In the genomic region with DNA sequence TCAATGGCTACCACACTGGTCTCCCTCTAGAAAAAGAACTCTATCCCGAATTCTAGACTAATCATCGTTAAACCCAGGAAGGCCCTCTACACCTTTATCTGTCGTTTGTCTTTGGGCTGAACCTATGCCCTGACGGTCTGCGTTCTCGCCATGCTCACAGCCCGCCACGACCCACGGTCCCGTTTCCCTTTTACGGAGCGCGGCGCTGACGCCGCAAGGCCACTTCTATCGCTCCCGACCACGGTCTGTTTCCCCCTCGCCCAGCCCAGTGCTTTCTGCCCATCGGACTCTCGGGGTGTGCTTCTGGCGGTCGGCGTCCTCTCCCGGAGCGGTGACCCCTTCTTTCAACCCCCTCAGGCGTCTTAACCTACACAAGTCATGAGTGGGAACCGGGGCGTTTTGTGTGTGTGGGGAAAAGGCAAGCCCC, we compare ENCODE assay signal across 1 cellular context.
TF ChIP-seq lines count a peak whose summit lies in the region.

No MANE protein-coding gene starts in this region.

TF ChIP-seq in HepG2, 621 proteins besides CTCF, POLR2A, EP300 and RAD21 (continued from another document):
- TF ChIP-seq, protein P1, sequence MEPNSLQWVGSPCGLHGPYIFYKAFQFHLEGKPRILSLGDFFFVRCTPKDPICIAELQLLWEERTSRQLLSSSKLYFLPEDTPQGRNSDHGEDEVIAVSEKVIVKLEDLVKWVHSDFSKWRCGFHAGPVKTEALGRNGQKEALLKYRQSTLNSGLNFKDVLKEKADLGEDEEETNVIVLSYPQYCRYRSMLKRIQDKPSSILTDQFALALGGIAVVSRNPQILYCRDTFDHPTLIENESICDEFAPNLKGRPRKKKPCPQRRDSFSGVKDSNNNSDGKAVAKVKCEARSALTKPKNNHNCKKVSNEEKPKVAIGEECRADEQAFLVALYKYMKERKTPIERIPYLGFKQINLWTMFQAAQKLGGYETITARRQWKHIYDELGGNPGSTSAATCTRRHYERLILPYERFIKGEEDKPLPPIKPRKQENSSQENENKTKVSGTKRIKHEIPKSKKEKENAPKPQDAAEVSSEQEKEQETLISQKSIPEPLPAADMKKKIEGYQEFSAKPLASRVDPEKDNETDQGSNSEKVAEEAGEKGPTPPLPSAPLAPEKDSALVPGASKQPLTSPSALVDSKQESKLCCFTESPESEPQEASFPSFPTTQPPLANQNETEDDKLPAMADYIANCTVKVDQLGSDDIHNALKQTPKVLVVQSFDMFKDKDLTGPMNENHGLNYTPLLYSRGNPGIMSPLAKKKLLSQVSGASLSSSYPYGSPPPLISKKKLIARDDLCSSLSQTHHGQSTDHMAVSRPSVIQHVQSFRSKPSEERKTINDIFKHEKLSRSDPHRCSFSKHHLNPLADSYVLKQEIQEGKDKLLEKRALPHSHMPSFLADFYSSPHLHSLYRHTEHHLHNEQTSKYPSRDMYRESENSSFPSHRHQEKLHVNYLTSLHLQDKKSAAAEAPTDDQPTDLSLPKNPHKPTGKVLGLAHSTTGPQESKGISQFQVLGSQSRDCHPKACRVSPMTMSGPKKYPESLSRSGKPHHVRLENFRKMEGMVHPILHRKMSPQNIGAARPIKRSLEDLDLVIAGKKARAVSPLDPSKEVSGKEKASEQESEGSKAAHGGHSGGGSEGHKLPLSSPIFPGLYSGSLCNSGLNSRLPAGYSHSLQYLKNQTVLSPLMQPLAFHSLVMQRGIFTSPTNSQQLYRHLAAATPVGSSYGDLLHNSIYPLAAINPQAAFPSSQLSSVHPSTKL (CRISPR knock-in tag; IDR thresholded peaks at IDR 0.05), result no peak
- TF ChIP-seq ZNF772 (CRISPR knock-in tag; IDR thresholded peaks at IDR 0.05), result no peak
- TF ChIP-seq ZSCAN9 (CRISPR knock-in tag; IDR thresholded peaks at IDR 0.05; ENCODE audit: borderline replicate concordance), result no peak
- peak; percentile 49; the same call in 1 of the 2 replicates for TF ChIP-seq ZNF317 (CRISPR knock-in tag; IDR thresholded peaks at IDR 0.05)
- TF ChIP-seq, protein P2, sequence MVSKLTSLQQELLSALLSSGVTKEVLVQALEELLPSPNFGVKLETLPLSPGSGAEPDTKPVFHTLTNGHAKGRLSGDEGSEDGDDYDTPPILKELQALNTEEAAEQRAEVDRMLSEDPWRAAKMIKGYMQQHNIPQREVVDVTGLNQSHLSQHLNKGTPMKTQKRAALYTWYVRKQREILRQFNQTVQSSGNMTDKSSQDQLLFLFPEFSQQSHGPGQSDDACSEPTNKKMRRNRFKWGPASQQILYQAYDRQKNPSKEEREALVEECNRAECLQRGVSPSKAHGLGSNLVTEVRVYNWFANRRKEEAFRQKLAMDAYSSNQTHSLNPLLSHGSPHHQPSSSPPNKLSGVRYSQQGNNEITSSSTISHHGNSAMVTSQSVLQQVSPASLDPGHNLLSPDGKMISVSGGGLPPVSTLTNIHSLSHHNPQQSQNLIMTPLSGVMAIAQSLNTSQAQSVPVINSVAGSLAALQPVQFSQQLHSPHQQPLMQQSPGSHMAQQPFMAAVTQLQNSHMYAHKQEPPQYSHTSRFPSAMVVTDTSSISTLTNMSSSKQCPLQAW (CRISPR knock-in tag; IDR thresholded peaks at IDR 0.05), result no peak
- no peak for TF ChIP-seq MYNN (CRISPR knock-in tag; IDR thresholded peaks at IDR 0.05; ENCODE audit: low read depth)
- no peak for TF ChIP-seq SIX1 (CRISPR knock-in tag; IDR thresholded peaks at IDR 0.05; ENCODE audit: borderline replicate concordance)
- no peak; the same call in 1 of the 2 replicates for TF ChIP-seq KMT2A (CRISPR knock-in tag; IDR thresholded peaks at IDR 0.05)
- TF ChIP-seq ZNF761 (CRISPR knock-in tag; conservative IDR thresholded peaks at IDR 0.05), result 0 out of 2 replicates have a peak, but pooled peaks have one; percentile 12
- no peak for TF ChIP-seq ZNF562 (CRISPR knock-in tag; IDR thresholded peaks at IDR 0.05; ENCODE audit: borderline replicate concordance)
- no peak for TF ChIP-seq RXRA (CRISPR knock-in tag; IDR thresholded peaks at IDR 0.05)
- no peak for TF ChIP-seq ZIK1 (CRISPR knock-in tag; IDR thresholded peaks at IDR 0.05; ENCODE audit: borderline replicate concordance, low read depth)
- no peak for TF ChIP-seq SKI (IDR thresholded peaks at IDR 0.05; ENCODE audit: partially characterized antibody)
- TF ChIP-seq, protein P3, sequence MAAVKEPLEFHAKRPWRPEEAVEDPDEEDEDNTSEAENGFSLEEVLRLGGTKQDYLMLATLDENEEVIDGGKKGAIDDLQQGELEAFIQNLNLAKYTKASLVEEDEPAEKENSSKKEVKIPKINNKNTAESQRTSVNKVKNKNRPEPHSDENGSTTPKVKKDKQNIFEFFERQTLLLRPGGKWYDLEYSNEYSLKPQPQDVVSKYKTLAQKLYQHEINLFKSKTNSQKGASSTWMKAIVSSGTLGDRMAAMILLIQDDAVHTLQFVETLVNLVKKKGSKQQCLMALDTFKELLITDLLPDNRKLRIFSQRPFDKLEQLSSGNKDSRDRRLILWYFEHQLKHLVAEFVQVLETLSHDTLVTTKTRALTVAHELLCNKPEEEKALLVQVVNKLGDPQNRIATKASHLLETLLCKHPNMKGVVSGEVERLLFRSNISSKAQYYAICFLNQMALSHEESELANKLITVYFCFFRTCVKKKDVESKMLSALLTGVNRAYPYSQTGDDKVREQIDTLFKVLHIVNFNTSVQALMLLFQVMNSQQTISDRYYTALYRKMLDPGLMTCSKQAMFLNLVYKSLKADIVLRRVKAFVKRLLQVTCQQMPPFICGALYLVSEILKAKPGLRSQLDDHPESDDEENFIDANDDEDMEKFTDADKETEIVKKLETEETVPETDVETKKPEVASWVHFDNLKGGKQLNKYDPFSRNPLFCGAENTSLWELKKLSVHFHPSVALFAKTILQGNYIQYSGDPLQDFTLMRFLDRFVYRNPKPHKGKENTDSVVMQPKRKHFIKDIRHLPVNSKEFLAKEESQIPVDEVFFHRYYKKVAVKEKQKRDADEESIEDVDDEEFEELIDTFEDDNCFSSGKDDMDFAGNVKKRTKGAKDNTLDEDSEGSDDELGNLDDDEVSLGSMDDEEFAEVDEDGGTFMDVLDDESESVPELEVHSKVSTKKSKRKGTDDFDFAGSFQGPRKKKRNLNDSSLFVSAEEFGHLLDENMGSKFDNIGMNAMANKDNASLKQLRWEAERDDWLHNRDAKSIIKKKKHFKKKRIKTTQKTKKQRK (IDR thresholded peaks at IDR 0.05; ENCODE audit: low read length), result no peak
- TF ChIP-seq ZNF138 (CRISPR knock-in tag; IDR thresholded peaks at IDR 0.05; ENCODE audit: low read depth), result 0 out of 2 replicates have a peak, but pooled peaks have one; percentile 16
- TF ChIP-seq, protein P4, sequence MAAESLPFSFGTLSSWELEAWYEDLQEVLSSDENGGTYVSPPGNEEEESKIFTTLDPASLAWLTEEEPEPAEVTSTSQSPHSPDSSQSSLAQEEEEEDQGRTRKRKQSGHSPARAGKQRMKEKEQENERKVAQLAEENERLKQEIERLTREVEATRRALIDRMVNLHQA (CRISPR knock-in tag; IDR thresholded peaks at IDR 0.05), result no peak
- 0 out of 2 replicates have a peak, but pooled peaks have one; percentile 6 for TF ChIP-seq ZNF605 (CRISPR knock-in tag; IDR thresholded peaks at IDR 0.05)
- TF ChIP-seq, protein P5, sequence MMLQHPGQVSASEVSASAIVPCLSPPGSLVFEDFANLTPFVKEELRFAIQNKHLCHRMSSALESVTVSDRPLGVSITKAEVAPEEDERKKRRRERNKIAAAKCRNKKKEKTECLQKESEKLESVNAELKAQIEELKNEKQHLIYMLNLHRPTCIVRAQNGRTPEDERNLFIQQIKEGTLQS (CRISPR knock-in tag; IDR thresholded peaks at IDR 0.05), result no peak
